8 cellular contexts compared by ENCODE assay signal in genomic region chr18:75247041-75247551, GRCh38. TPM values are rescaled to one million over a fixed set of nuclear protein-coding genes. Genes with fewer than 3 reads are reported as not detected.
DNase-seq lines count a peak whose midpoint lies in the region; FAIRE-seq and TF ChIP-seq lines count a peak whose summit lies in the region.

No MANE protein-coding gene starts in this region.

- intact Hi-C loops in testis (cut with DNase I; ENCODE audit: low total_unique reads): no loop called here
- intact Hi-C loops in lower leg skin (cut with DNase I; ENCODE audit: low total_unique reads): no loop called here
- intact Hi-C loops in posterior cingulate gyrus (cut with DNase I): loop anchor here (2.0 kb wide), 1 partner anchor 38 kb away; the partner anchor contains the start of gene PTGR3

- H3K36me3 Mint-ChIP-seq in activated naive CD8-positive, alpha-beta T cell treated with anti-CD3 and anti-CD28 coated beads for 36 hours: peaks cover 6% of the 10 kb centered on the region

- H3K27me3 ChIP-seq in testis: no peaks in the 10 kb centered on the region

- DNase-seq in NCI-H1092 treated with DMSO at 0.1 percent for 48 hours (lab: John Stamatoyannopoulos, UW) (peak; percentile 74), NCI-H1092 (lab: John Stamatoyannopoulos, UW) (no peak), testis (no peak), NCI-H510A (lab: John Stamatoyannopoulos, UW) (no peak), lower leg skin (ENCODE audit: low spot score in 2 of 2) (no peak), posterior cingulate gyrus (no peak)
- DNase-seq in activated naive CD8-positive, alpha-beta T cell treated with anti-CD3 and anti-CD28 coated beads for 36 hours: no peak

- peaks cover 57% of the 10 kb centered on the region for H3K4me1 Mint-ChIP-seq in activated naive CD8-positive, alpha-beta T cell treated with anti-CD3 and anti-CD28 coated beads for 36 hours

- no peaks in the 10 kb centered on the region for H3K36me3 ChIP-seq in testis (ENCODE audit: low read depth, missing control alignments)

- H3K4me1 ChIP-seq in testis: peaks cover 18% of the 10 kb centered on the region

- H3K4me3 Mint-ChIP-seq in activated naive CD8-positive, alpha-beta T cell treated with anti-CD3 and anti-CD28 coated beads for 36 hours: peak overlapping the region; percentile 88

- no peaks in the 10 kb centered on the region for H3K27me3 Mint-ChIP-seq in activated naive CD8-positive, alpha-beta T cell treated with anti-CD3 and anti-CD28 coated beads for 36 hours

- FAIRE-seq in islet of Langerhans (lab: Jason Lieb, UNC): peak; percentile 55

- peak overlapping the region; percentile 82 to 84 for H3K27ac ChIP-seq in testis

- H3K27ac Mint-ChIP-seq in activated naive CD8-positive, alpha-beta T cell treated with anti-CD3 and anti-CD28 coated beads for 36 hours: peak overlapping the region; percentile 96

- TF ChIP-seq CTCF in testis (IDR thresholded peaks at IDR 0.05) (no peak), lower leg skin (IDR thresholded peaks at IDR 0.05) (no peak)

- no peaks in the 10 kb centered on the region for H3K9me3 Mint-ChIP-seq in activated naive CD8-positive, alpha-beta T cell treated with anti-CD3 and anti-CD28 coated beads for 36 hours

- TF ChIP-seq POLR2A in testis (IDR thresholded peaks at IDR 0.05) (no peak), lower leg skin (IDR thresholded peaks at IDR 0.05) (no peak)

- peak overlapping the region in 1 of 2 donors; percentile 20 for H3K4me3 ChIP-seq in testis
- no peak overlapping the region for H3K4me3 ChIP-seq in lower leg skin (ENCODE audit: low read depth, poor library complexity, severe bottlenecking)

- H3K9me3 ChIP-seq in testis: no peaks in the 10 kb centered on the region

- 54 to 65% methylated on average over 9 of the region's 9 CpGs for WGBS in testis, 2 donors
- 36 to 41% methylated on average over 9 of the region's 9 CpGs for WGBS in lower leg skin, 2 donors

RNA-seq across cellular contexts. Expression of gene TSHZ1, which starts 36.5 kb away (rescaled TPM):
- total RNA-seq in activated naive CD8-positive, alpha-beta T cell treated with anti-CD3 and anti-CD28 coated beads for 36 hours: 10 to 100 TPM; 11.2 to 11.4 TPM
- total RNA-seq in testis: 10 to 100 TPM; 18.4 to 36.2 TPM
- 12.8 TPM for polyA plus RNA-seq in testis (ENCODE audit: insufficient read depth, low read depth, low replicate concordance)
- total RNA-seq in lower leg skin: 10 to 100 TPM; 14.1 to 23.3 (median 17.6) TPM

RNA-seq across cellular contexts. Expression of gene PTGR3, which starts 38.2 kb away (rescaled TPM):
- 10 to 100 TPM; 20.2 to 23.2 TPM for total RNA-seq in activated naive CD8-positive, alpha-beta T cell treated with anti-CD3 and anti-CD28 coated beads for 36 hours
- total RNA-seq in testis (10 to 100 TPM; 13.9 to 27.9 TPM), lower leg skin (10 to 100 TPM; 11.7 to 29.3 (median 24.2) TPM)
- 15.7 TPM for polyA plus RNA-seq in testis (ENCODE audit: insufficient read depth, low read depth, low replicate concordance)
